Comparison of ENCODE assay signal across 8 cellular contexts in the genomic region with DNA sequence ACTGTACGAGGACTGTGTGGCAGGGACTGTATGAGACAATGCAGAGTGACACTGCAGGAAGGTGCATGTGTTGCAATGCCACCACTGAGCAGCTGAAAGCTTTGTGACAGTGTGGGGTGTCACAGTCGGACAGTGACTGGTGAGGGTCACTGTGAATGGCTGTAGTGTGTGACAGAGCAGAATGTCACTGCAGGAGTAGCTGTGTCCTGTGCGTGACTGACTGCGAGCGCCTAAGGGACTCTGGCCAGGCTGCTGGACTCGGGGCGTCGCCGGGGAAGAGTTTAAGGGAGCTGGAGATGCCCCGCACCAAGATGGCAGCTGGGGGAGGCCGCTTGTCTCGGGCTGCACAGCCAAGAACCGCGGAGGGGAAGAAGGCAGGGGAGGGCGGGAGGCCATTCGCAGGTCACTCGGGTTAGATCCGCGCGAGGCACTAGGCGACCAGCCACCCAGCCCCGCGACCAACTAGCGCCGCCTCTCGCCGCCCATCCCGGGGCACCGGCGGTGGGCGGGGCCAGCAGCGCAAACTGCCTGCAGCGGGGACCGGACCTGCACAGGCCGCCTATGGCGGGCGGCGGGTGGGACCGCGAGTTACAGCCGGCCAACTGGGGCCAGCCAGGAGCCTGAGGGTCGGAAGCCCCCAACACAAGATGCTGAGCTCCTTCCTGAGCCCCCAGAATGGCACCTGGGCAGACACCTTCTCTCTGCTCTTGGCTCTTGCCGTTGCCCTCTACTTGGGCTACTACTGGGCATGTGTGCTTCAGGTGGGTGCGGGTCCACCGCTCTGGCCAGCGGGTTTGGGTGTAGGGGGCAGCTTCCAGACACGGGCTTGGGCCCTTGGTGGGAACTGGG. TPM values are rescaled to one million over a fixed set of nuclear protein-coding genes. Genes with fewer than 3 reads are reported as not detected.
DNase-seq lines count a peak whose midpoint lies in the region; ATAC-seq and TF ChIP-seq lines count a peak whose summit lies in the region.

A gene (plus strand): TSS at position 514 of the 849 bp plus-strand sequence. CDS start 134 bp downstream, at position 648.

- TF ChIP-seq CTCF in chondrocyte (IDR thresholded peaks at IDR 0.05): peak; percentile 46

- POLR2A ChIA-PET in activated CD4-positive, alpha-beta T cell treated with anti-CD3 and anti-CD28 coated beads for 36 hours (lab: Charles Lee): interaction anchor here (1.4 kb wide), 1 partner anchor 10 kb away, joined by 7 read pairs; a partner anchor contains a TSS

- peaks cover 16% of the 10 kb centered on the region for H3K4me1 Mint-ChIP-seq in activated CD4-positive, alpha-beta T cell treated with anti-CD3 and anti-CD28 coated beads for 36 hours
- peaks cover 12% of the 10 kb centered on the region for H3K4me1 Mint-ChIP-seq in chondrocyte (ENCODE audit: low read depth)

- CTCF ChIA-PET in activated CD4-positive, alpha-beta T cell treated with anti-CD3 and anti-CD28 coated beads for 36 hours (lab: Charles Lee): interaction anchor here (0.5 to 2.1 kb wide), 8 partner anchors 10 to 463 kb away, joined by 3 to 15 read pairs (median 4); a partner anchor contains a TSS

- peak within 1 kb of the TSS; percentile 74 for H3K27ac Mint-ChIP-seq in activated CD4-positive, alpha-beta T cell treated with anti-CD3 and anti-CD28 coated beads for 36 hours
- H3K27ac Mint-ChIP-seq in chondrocyte (ENCODE audit: unreplicated experiment): no peak within 1 kb of the TSS

- H3K27me3 Mint-ChIP-seq in activated CD4-positive, alpha-beta T cell treated with anti-CD3 and anti-CD28 coated beads for 36 hours: peaks cover 15% of the 10 kb centered on the region
- peaks cover 13% of the 10 kb centered on the region for H3K27me3 Mint-ChIP-seq in chondrocyte (ENCODE audit: low read depth)

- intact Hi-C loops in activated CD4-positive, alpha-beta T cell treated with anti-CD3 and anti-CD28 coated beads for 36 hours (cut with DNase I, micrococcal nuclease): loop anchor here in 1 of 2 experiments (1.0 to 2.0 kb wide), 3 partner anchors 11 to 93 kb away; a partner anchor contains a TSS

- H3K36me3 Mint-ChIP-seq in activated CD4-positive, alpha-beta T cell treated with anti-CD3 and anti-CD28 coated beads for 36 hours (ENCODE audit: low read depth): no peaks in the 10 kb centered on the region
- no peaks in the 10 kb centered on the region for H3K36me3 Mint-ChIP-seq in chondrocyte (ENCODE audit: low read depth)

- H3K9me3 Mint-ChIP-seq in activated CD4-positive, alpha-beta T cell treated with anti-CD3 and anti-CD28 coated beads for 36 hours (ENCODE audit: low read depth): no peaks in the 10 kb centered on the region
- H3K9me3 Mint-ChIP-seq in chondrocyte (ENCODE audit: low read depth): no peaks in the 10 kb centered on the region

- in situ Hi-C loops in G401 (cut with HindIII; ENCODE audit: low sequenced_read_pairs): no loop called here

- H3K4me3 Mint-ChIP-seq in activated CD4-positive, alpha-beta T cell treated with anti-CD3 and anti-CD28 coated beads for 36 hours: peak within 1 kb of the TSS; percentile 73
- peak within 1 kb of the TSS; percentile 80 for H3K4me3 Mint-ChIP-seq in chondrocyte (ENCODE audit: unreplicated experiment)

- peak; percentile 79 for ATAC-seq in activated CD4-positive, alpha-beta T cell treated with anti-CD3 and anti-CD28 coated beads for 36 hours
- ATAC-seq in GM21390 (IDR thresholded peaks at IDR 0.05; ENCODE audit: unreplicated experiment): no peak

- DNase-seq in G401 (ENCODE audit: low spot score): peak; percentile 72
- peak; percentile 15 for DNase-seq in M059J (ENCODE audit: low read depth)
- peak; percentile 72 for DNase-seq in activated CD4-positive, alpha-beta T cell treated with anti-CD3 and anti-CD28 coated beads for 36 hours
- DNase-seq in chondrocyte (ENCODE audit: low spot score): no peak
- DNase-seq in left kidney (ENCODE audit: low read depth, low spot score): peak; percentile 70
- peak; percentile 68 to 73 for DNase-seq in stimulated activated CD4-positive, alpha-beta T cell treated with anti-CD3 and anti-CD28 coated beads, Interleukin-2, amount 100 ng/mL, for 24 hours
- no peak for DNase-seq in OCI-M1 (lab: John Stamatoyannopoulos, UW)

RNA-seq across cellular contexts. Expression of the gene that starts here (rescaled TPM):
- 0.43 TPM in 1 of 2 replicates, not detected in the other for total RNA-seq in G401 (2014; rRNA removed; shearing (Covaris generic))
- 0.12 TPM in 1 of 2 replicates, not detected in the other for total RNA-seq in M059J (2014; rRNA removed; shearing (Covaris generic))
- under 1 TPM; 0.39 to 0.65 TPM for total RNA-seq in activated CD4-positive, alpha-beta T cell treated with anti-CD3 and anti-CD28 coated beads for 36 hours
- 0.30 to 0.44 TPM (median 0.31 TPM) in 3 replicates for total RNA-seq in chondrocyte

Comparison
In these comparisons a context has a peak if more than half of its experiments do, and no peak if none do; other contexts are left out.
1. Peak in DNase-seq in G401; RNA of the gene not detected or under 1 TPM.
2. Peak in DNase-seq in M059J; RNA of the gene not detected or under 1 TPM.
3. Peak in DNase-seq and ATAC-seq in activated CD4-positive, alpha-beta T cell treated with anti-CD3 and anti-CD28 coated beads for 36 hours; RNA of the gene not detected or under 1 TPM.
4. DNase-seq: peak in left kidney (single experiment) and stimulated activated CD4-positive, alpha-beta T cell treated with anti-CD3 and anti-CD28 coated beads, Interleukin-2, amount 100 ng/mL, for 24 hours (2 of 2); none in chondrocyte (single experiment) and OCI-M1 (single experiment).